Comparison of ENCODE assay signal across 1 cellular context in genomic region chr1:47313915-47314664, GRCh38.
TF ChIP-seq lines count a peak whose summit lies in the region.

STIL (minus strand) TSS chr1:47314147; CDS start chr1:47310319, 3,828 bp downstream.

TF ChIP-seq in HEK293, 187 proteins besides CTCF, POLR2A, EP300 and RAD21 (continued from another document):
- TF ChIP-seq KLF17 (tag by site-specific recombination; IDR thresholded peaks at IDR 0.05): no peak
- no peak; the same call in 1 of the 2 replicates for TF ChIP-seq ZBTB7A (tag by site-specific recombination; IDR thresholded peaks at IDR 0.05; ENCODE audit: low read depth)
- peak; percentile 77; the same call in 1 of the 2 replicates for TF ChIP-seq ZFP37 (tag by site-specific recombination; IDR thresholded peaks at IDR 0.05)
- no peak for TF ChIP-seq ZNF692 (tag by site-specific recombination; IDR thresholded peaks at IDR 0.05)
- no peak for TF ChIP-seq ZNF169 (tag by site-specific recombination; IDR thresholded peaks at IDR 0.05)
- peak; percentile 2; the same call in 1 of the 2 replicates for TF ChIP-seq ZSCAN4 (tag by site-specific recombination; IDR thresholded peaks at IDR 0.05)
- no peak for TF ChIP-seq GFI1B (tag by site-specific recombination; IDR thresholded peaks at IDR 0.05)
- TF ChIP-seq SP7 (tag by site-specific recombination; IDR thresholded peaks at IDR 0.05): peak; percentile 31; the same call in 1 of the 2 replicates
- TF ChIP-seq ZNF555 (tag by site-specific recombination; conservative IDR thresholded peaks at IDR 0.05): no peak
- TF ChIP-seq ZNF521 (tag by site-specific recombination; IDR thresholded peaks at IDR 0.05): no peak
- no peak for TF ChIP-seq ZNF530 (tag by site-specific recombination; IDR thresholded peaks at IDR 0.05; ENCODE audit: low read depth)
- TF ChIP-seq ZNF514 (tag by site-specific recombination; IDR thresholded peaks at IDR 0.05): no peak
- no peak for TF ChIP-seq ZNF626 (tag by site-specific recombination; IDR thresholded peaks at IDR 0.05)
- no peak for TF ChIP-seq ZNF223 (tag by site-specific recombination; IDR thresholded peaks at IDR 0.05)
- 0 out of 2 replicates have a peak, but pooled peaks have one; percentile 8 for TF ChIP-seq ZNF394 (tag by site-specific recombination; IDR thresholded peaks at IDR 0.05; ENCODE audit: borderline replicate concordance)
- TF ChIP-seq ZNF544 (tag by site-specific recombination; IDR thresholded peaks at IDR 0.05): no peak
- peak; percentile 63; the same call in 1 of the 2 replicates for TF ChIP-seq KLF9 (tag by site-specific recombination; IDR thresholded peaks at IDR 0.05; ENCODE audit: low read depth)
- TF ChIP-seq ZNF426 (tag by site-specific recombination; IDR thresholded peaks at IDR 0.05): no peak
- peak; percentile 77 for TF ChIP-seq PRDM1 (tag by site-specific recombination; IDR thresholded peaks at IDR 0.05)
- TF ChIP-seq ZNF639 (tag by site-specific recombination; IDR thresholded peaks at IDR 0.05): no peak
- TF ChIP-seq REST (tag by site-specific recombination; IDR thresholded peaks at IDR 0.05): no peak
- TF ChIP-seq ZNF239 (tag by site-specific recombination; IDR thresholded peaks at IDR 0.05): no peak
- TF ChIP-seq ZNF140 (tag by site-specific recombination; IDR thresholded peaks at IDR 0.05): no peak
- no peak for TF ChIP-seq ZNF302 (tag by site-specific recombination; IDR thresholded peaks at IDR 0.05; ENCODE audit: low read depth)
- TF ChIP-seq ZNF280D (tag by site-specific recombination; IDR thresholded peaks at IDR 0.05): no peak
- TF ChIP-seq ZNF645 (tag by site-specific recombination; IDR thresholded peaks at IDR 0.05): no peak
- TF ChIP-seq ZNF571 (tag by site-specific recombination; IDR thresholded peaks at IDR 0.05): no peak
- peak; percentile 61; the same call in 1 of the 2 replicates for TF ChIP-seq ZNF660 (tag by site-specific recombination; IDR thresholded peaks at IDR 0.05)
- TF ChIP-seq GLI2 (tag by site-specific recombination; IDR thresholded peaks at IDR 0.05; ENCODE audit: borderline replicate concordance, low read depth): no peak
- no peak for TF ChIP-seq ZNF704 (tag by site-specific recombination; IDR thresholded peaks at IDR 0.05)
- TF ChIP-seq ZNF138 (tag by site-specific recombination; IDR thresholded peaks at IDR 0.05; ENCODE audit: borderline replicate concordance): no peak
- TF ChIP-seq ZXDB (tag by site-specific recombination; IDR thresholded peaks at IDR 0.05): 0 out of 2 replicates have a peak, but pooled peaks have one; percentile 47
- no peak for TF ChIP-seq HOXD13 (CRISPR knock-in tag; IDR thresholded peaks at IDR 0.05; ENCODE audit: borderline replicate concordance)
- peak; percentile 63; the same call in 1 of the 2 replicates for TF ChIP-seq ZNF2 (tag by site-specific recombination; IDR thresholded peaks at IDR 0.05)
- TF ChIP-seq KLF8 (tag by site-specific recombination; IDR thresholded peaks at IDR 0.05): peak; percentile 70; the same call in 1 of the 2 replicates
- no peak for TF ChIP-seq ZNF791 (tag by site-specific recombination; IDR thresholded peaks at IDR 0.05)
- no peak for TF ChIP-seq ZNF121 (tag by site-specific recombination; IDR thresholded peaks at IDR 0.05)
- TF ChIP-seq ZNF701 (tag by site-specific recombination; IDR thresholded peaks at IDR 0.05): no peak
- TF ChIP-seq ZNF843 (tag by site-specific recombination; IDR thresholded peaks at IDR 0.05): no peak; the same call in 1 of the 2 replicates
- TF ChIP-seq ZNF585B (tag by site-specific recombination; IDR thresholded peaks at IDR 0.05): no peak
- TF ChIP-seq GLIS2 (tag by site-specific recombination; IDR thresholded peaks at IDR 0.05): peak; percentile 34; the same call in 1 of the 2 replicates
- TF ChIP-seq ZNF214 (tag by site-specific recombination; IDR thresholded peaks at IDR 0.05; ENCODE audit: borderline replicate concordance): no peak
- no peak for TF ChIP-seq ZBTB48 (tag by site-specific recombination; IDR thresholded peaks at IDR 0.05)
